Comparison of ENCODE assay signal across 8 cellular contexts in the genomic region with DNA sequence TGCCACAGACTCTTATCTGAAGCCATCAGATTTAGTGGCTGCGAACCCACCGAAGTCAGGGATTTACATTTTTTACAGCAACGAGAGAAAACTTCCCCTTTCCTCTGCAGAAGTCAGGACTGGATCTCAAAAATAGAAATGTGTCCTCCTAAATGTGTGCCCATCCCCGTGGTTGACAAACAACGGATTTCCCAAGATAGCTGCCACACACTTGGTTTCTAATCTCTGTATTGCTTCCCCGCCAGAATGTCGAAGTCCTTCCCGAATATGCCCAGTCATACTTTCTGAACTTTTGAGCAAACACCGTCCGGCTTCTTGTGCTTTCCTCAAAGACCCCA. TPM values are rescaled to one million over a fixed set of nuclear protein-coding genes. Genes with fewer than 3 reads are reported as not detected.
DNase-seq lines count a peak whose midpoint lies in the region; ATAC-seq, FAIRE-seq and TF ChIP-seq lines count a peak whose summit lies in the region.

No MANE protein-coding gene starts in this region.

- H3K9ac ChIP-seq in GM23248 (no peak overlapping the region), muscle layer of colon (ENCODE audit: low read length) (no peak overlapping the region)

- no peaks in the 10 kb centered on the region for H3K36me3 ChIP-seq in GM23248 (ENCODE audit: low read depth)
- H3K36me3 ChIP-seq in muscle layer of colon (ENCODE audit: insufficient read depth, low read length) = no peaks in the 10 kb centered on the region

- H3K4me3 ChIP-seq in A549 = peak overlapping the region; percentile 52
- H3K4me3 ChIP-seq in GM23248 = peak overlapping the region; percentile 81
- H3K4me3 ChIP-seq in muscle layer of colon (ENCODE audit: low read depth in 1 of 2, low read length in 2 of 2) = peak overlapping the region; percentile 14 to 22

- H3K27ac Mint-ChIP-seq in activated naive CD8-positive, alpha-beta T cell treated with anti-CD3 and anti-CD28 coated beads, Interleukin-2, amount 50 U/mL, for 24 hours = no peak overlapping the region

- H3K9me3 ChIP-seq in A549 (no peaks in the 10 kb centered on the region), GM23248 (ENCODE audit: low read depth) (no peaks in the 10 kb centered on the region), muscle layer of colon (ENCODE audit: low read length) (no peaks in the 10 kb centered on the region)

- TF ChIP-seq CTCF in A549 (IDR thresholded peaks at IDR 0.05) = no peak; the same call in 2 of the 3 replicates
- no peak for TF ChIP-seq CTCF in D721Med (IDR thresholded peaks at IDR 0.05; ENCODE audit: insufficient read depth, missing control alignments)

- H3K79me2 ChIP-seq in GM23248 (ENCODE audit: insufficient read depth) = no peaks in the 10 kb centered on the region

- WGBS in A549 (ENCODE audit: missing lambda C conversion rate) = 24% methylated on average over 9 of the region's 10 CpGs
- whole genome bisulfite sequencing in GM23248 (ENCODE audit: low coverage in 1 of 2, low lambda C conversion rate in 2 of 2, missing lambda C conversion rate in 2 of 2), 2 experiments = 15 to 19% methylated on average over 10 of the region's 10 CpGs

- 0 out of 2 replicates have a peak, but pooled peaks cover 3% of the 10 kb centered on the region for H3F3A ChIP-seq in GM23248 (ENCODE audit: insufficient read depth)

- DNase-seq in A549 (ENCODE audit: low read depth in 1 of 2, low spot score in 1 of 2) (no peak), GM23248 (no peak), D721Med (ENCODE audit: insufficient read length, low spot score) (no peak), NCI-H2171 treated with DMSO at 0.1 percent for 48 hours (lab: John Stamatoyannopoulos, UW) (no peak)
- no peak for DNase-seq in activated naive CD8-positive, alpha-beta T cell treated with anti-CD3 and anti-CD28 coated beads, Interleukin-2, amount 50 U/mL, for 24 hours

- H3K9me2 ChIP-seq in GM23248 (ENCODE audit: insufficient read depth) = no peaks in the 10 kb centered on the region

- peaks cover 76% of the 10 kb centered on the region for H3K27me3 Mint-ChIP-seq in activated naive CD8-positive, alpha-beta T cell treated with anti-CD3 and anti-CD28 coated beads, Interleukin-2, amount 50 U/mL, for 24 hours

- peak overlapping the region; percentile 79 for H2AFZ ChIP-seq in GM23248

- TF ChIP-seq POLR2A in A549 (IDR thresholded peaks at IDR 0.05; ENCODE audit: low read length) = no peak

- H3K4me2 ChIP-seq in A549 (peak overlapping the region; percentile 79), GM23248 (ENCODE audit: unreplicated experiment) (peak overlapping the region; percentile 53)

- H3K4me3 Mint-ChIP-seq in activated naive CD8-positive, alpha-beta T cell treated with anti-CD3 and anti-CD28 coated beads, Interleukin-2, amount 50 U/mL, for 24 hours = peak overlapping the region; percentile 58

- H3K36me3 Mint-ChIP-seq in activated naive CD8-positive, alpha-beta T cell treated with anti-CD3 and anti-CD28 coated beads, Interleukin-2, amount 50 U/mL, for 24 hours (ENCODE audit: low read depth) = no peaks in the 10 kb centered on the region

- H3K27ac ChIP-seq in A549 (peak overlapping the region in 1 of 2 experiments; percentile 33; a peak in 3 of 6 replicates), GM23248 (no peak overlapping the region), muscle layer of colon (ENCODE audit: low read depth, low read length) (no peak overlapping the region)

- H3K4me1 Mint-ChIP-seq in activated naive CD8-positive, alpha-beta T cell treated with anti-CD3 and anti-CD28 coated beads, Interleukin-2, amount 50 U/mL, for 24 hours = peaks cover 13% of the 10 kb centered on the region

- ATAC-seq in A549 (no peak; a peak in 2 of 6 replicates), GM19351 (IDR thresholded peaks at IDR 0.05; ENCODE audit: unreplicated experiment) (no peak), GM18520 (IDR thresholded peaks at IDR 0.05; ENCODE audit: unreplicated experiment) (no peak)
- no peak for ATAC-seq in activated naive CD8-positive, alpha-beta T cell treated with anti-CD3 and anti-CD28 coated beads, Interleukin-2, amount 50 U/mL, for 24 hours

- POLR2A ChIA-PET in A549 (lab: Yijun Ruan, JAX) = no interaction called here

- CTCF ChIA-PET in A549 (lab: Yijun Ruan, JAX) = no interaction called here

- in situ Hi-C loops in GM23248 (cut with MboI) = no loop called here

- no peaks in the 10 kb centered on the region for H4K20me1 ChIP-seq in GM23248 (ENCODE audit: insufficient read depth)

- TF ChIP-seq EP300 in A549 (IDR thresholded peaks at IDR 0.05) = no peak

- H3K4me1 ChIP-seq in A549 = peaks cover 20% of the 10 kb centered on the region
- H3K4me1 ChIP-seq in GM23248 (ENCODE audit: insufficient read depth) = peaks cover 4% of the 10 kb centered on the region; the same call in 1 of the 2 replicates
- peaks cover 6% of the 10 kb centered on the region for H3K4me1 ChIP-seq in muscle layer of colon (ENCODE audit: insufficient read depth, low read length)

- FAIRE-seq in A549 (lab: Jason Lieb, UNC) (no peak), D721Med (lab: Jason Lieb, UNC) (no peak)

- no peaks in the 10 kb centered on the region for H3K9me3 Mint-ChIP-seq in activated naive CD8-positive, alpha-beta T cell treated with anti-CD3 and anti-CD28 coated beads, Interleukin-2, amount 50 U/mL, for 24 hours

- no peak for TF ChIP-seq RAD21 in A549 (conservative IDR thresholded peaks at IDR 0.05 in 1 of 2, IDR thresholded peaks at IDR 0.05 in 1 of 2)

- peaks cover 10% of the 10 kb centered on the region; the same call in 1 of the 2 replicates for H3K27me3 ChIP-seq in GM23248 (replicated peaks; ENCODE audit: insufficient read depth)
- peaks cover 16 to 37% of the 10 kb centered on the region in 2 donors for H3K27me3 ChIP-seq in muscle layer of colon (ENCODE audit: control insufficient read depth in 1 of 2, insufficient read depth in 2 of 2, low read length in 2 of 2)

TF ChIP-seq in A549, 52 proteins besides CTCF, POLR2A, EP300 and RAD21:
- TF ChIP-seq BHLHE40 (IDR thresholded peaks at IDR 0.05; ENCODE audit: low read depth, low read length) (no peak), CHD2 (IDR thresholded peaks at IDR 0.05; ENCODE audit: low read length, partially characterized antibody) (no peak), GATA3 (IDR thresholded peaks at IDR 0.05; ENCODE audit: borderline replicate concordance) (no peak), FOSL2 (IDR thresholded peaks at IDR 0.05) (no peak), FOSL2 (CRISPR knock-in tag; IDR thresholded peaks at IDR 0.05) (no peak), MAZ (IDR thresholded peaks at IDR 0.05; ENCODE audit: borderline replicate concordance, low read depth, low read length) (no peak), CBX8 (IDR thresholded peaks at IDR 0.05) (peak; percentile 80; the same call in 1 of the 2 replicates), MAFK (IDR thresholded peaks at IDR 0.05; ENCODE audit: partially characterized antibody) (peak; percentile 56), NR3C1 (IDR thresholded peaks at IDR 0.05) (no peak), NFE2L2 (conservative IDR thresholded peaks at IDR 0.05; ENCODE audit: low read length) (peak; percentile 32; the same call in 1 of the 2 replicates), ATOH8 (CRISPR knock-in tag; IDR thresholded peaks at IDR 0.05; ENCODE audit: low read depth) (no peak), EHMT2 (IDR thresholded peaks at IDR 0.05; ENCODE audit: low read depth) (no peak), PBX3 (IDR thresholded peaks at IDR 0.05) (no peak), SREBF2 (IDR thresholded peaks at IDR 0.05) (no peak), ESRRA (IDR thresholded peaks at IDR 0.05; ENCODE audit: borderline replicate concordance, low read length) (no peak), RARB (CRISPR knock-in tag; IDR thresholded peaks at IDR 0.05) (no peak)
- TF ChIP-seq, protein P1, sequence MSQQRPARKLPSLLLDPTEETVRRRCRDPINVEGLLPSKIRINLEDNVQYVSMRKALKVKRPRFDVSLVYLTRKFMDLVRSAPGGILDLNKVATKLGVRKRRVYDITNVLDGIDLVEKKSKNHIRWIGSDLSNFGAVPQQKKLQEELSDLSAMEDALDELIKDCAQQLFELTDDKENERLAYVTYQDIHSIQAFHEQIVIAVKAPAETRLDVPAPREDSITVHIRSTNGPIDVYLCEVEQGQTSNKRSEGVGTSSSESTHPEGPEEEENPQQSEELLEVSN (IDR thresholded peaks at IDR 0.05; ENCODE audit: borderline replicate concordance, low read depth) = no peak

RNA-seq across cellular contexts. Expression of gene ADAM23, which starts 0.8 kb away (rescaled TPM):
- polyA plus RNA-seq in A549 (2011; rRNA removed) = 6.1 and 6.7 TPM in 2 replicates
- 3.2 and 4.4 TPM in 2 replicates for polyA plus RNA-seq in A549 (2012; cell fraction: cytosol; rRNA removed)
- 1.5 and 3.7 TPM in 2 replicates for polyA plus RNA-seq in A549 (2012; cell fraction: nucleus; rRNA removed)
- polyA plus RNA-seq in A549 (2017; fragmentation: RNase III; extraction: RNeasy Plus Mini Kit Qiagen cat#74134 plus additional on column Dnase treatment) = 7.8 to 9.3 TPM (median 9.1 TPM) in 3 replicates
- 5.4 and 5.7 TPM in 2 replicates for polyA minus RNA-seq in A549 (2011; rRNA and poly(A)+ RNA removed)
- 3.5 and 4.4 TPM in 2 replicates for total RNA-seq in GM23248 (2014; rRNA removed; shearing (Covaris generic))
- polyA plus RNA-seq in GM23248 (2016; fragmentation: Nextera tagmentation; extraction: Ambion mirVana) = 1.7 and 1.8 TPM in 2 replicates

Comparison
In these comparisons a context has a peak if more than half of its experiments do, and no peak if none do; other contexts are left out.
1. H3K4me3 ChIP-seq: peak in every context shown above with its lines; median percentile 81 in GM23248; 52 in A549; 18 in muscle layer of colon.